ENCODE assay signal across 20 cellular contexts in the genomic region with DNA sequence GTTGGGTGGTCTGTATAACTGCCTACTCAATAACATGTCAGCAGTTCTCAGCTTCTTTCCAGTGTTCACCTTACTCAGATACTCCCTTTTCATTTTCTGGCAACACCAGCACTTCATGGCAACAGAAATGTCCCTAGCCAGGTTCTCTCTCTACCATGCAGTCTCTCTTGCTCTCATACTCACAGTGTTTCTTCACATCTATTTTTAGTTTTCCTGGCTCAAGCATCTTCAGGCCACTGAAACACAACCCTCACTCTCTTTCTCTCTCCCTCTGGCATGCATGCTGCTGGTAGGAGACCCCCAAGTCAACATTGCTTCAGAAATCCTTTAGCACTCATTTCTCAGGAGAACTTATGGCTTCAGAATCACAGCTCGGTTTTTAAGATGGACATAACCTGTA. TPM values are rescaled to one million over a fixed set of nuclear protein-coding genes. Genes with fewer than 3 reads are reported as not detected.
DNase-seq lines count a peak whose midpoint lies in the region; ATAC-seq and TF ChIP-seq lines count a peak whose summit lies in the region.
"Had no signal": no experiment of that assay in that cellular context is flagged by ENCODE, and none has a peak within 500 bp of the region (broad histone marks: within the 10 kb centered on the region; RNA-seq: fewer than 3 reads in every experiment).

A gene (plus strand): TSS at position 253 of the 400 bp plus-strand sequence. CDS start 305 bp downstream, outside the sequence.

- peak; percentile 92 for ATAC-seq in left ventricle myocardium superior
- ATAC-seq in upper lobe of right lung, result no peak
- ATAC-seq: GM12878, pancreas had no signal

- intact Hi-C loops in left ventricle myocardium superior (cut with micrococcal nuclease) (no loop called here), upper lobe of right lung (cut with DNase I) (no loop called here)

- H3K4me3 ChIP-seq in upper lobe of right lung, result no peak within 1 kb of the TSS
- H3K4me3 ChIP-seq: adrenal gland, BLaER1, GM12878, pancreas had no signal

- no peak within 1 kb of the TSS for H3K4me3 Mint-ChIP-seq in neural crest cell

- H3K4me1 Mint-ChIP-seq in neural crest cell, result no peaks in the 10 kb centered on the region

- H3K36me3 Mint-ChIP-seq in neural crest cell (ENCODE audit: low read depth), result no peaks in the 10 kb centered on the region

- H3K27me3 ChIP-seq in upper lobe of right lung, result no peaks in the 10 kb centered on the region
- H3K27me3 ChIP-seq: adrenal gland, BLaER1, pancreas had no signal

- H3K9me3 Mint-ChIP-seq in neural crest cell, result no peaks in the 10 kb centered on the region

- TF ChIP-seq CTCF in neural crest cell (conservative IDR thresholded peaks at IDR 0.05) (no peak), upper lobe of right lung (IDR thresholded peaks at IDR 0.05) (no peak)

- H3K27ac ChIP-seq in upper lobe of right lung, result no peak within 1 kb of the TSS
- H3K27ac ChIP-seq: adrenal gland, BLaER1, pancreas, RWPE1 had no signal

- H3K9me3 ChIP-seq in upper lobe of right lung, result no peaks in the 10 kb centered on the region
- H3K9me3 ChIP-seq: adrenal gland, BLaER1, pancreas had no signal

- H3K27me3 Mint-ChIP-seq in neural crest cell (ENCODE audit: low read depth), result no peaks in the 10 kb centered on the region

- H3K36me3 ChIP-seq in upper lobe of right lung, result peaks cover 46% of the 10 kb centered on the region

- peak within 1 kb of the TSS; percentile 15 for H3K27ac Mint-ChIP-seq in neural crest cell (ENCODE audit: unreplicated experiment)

- H3K4me1 ChIP-seq in upper lobe of right lung, result peaks cover 2% of the 10 kb centered on the region
- H3K4me1 ChIP-seq: adrenal gland, BLaER1, pancreas had no signal

- DNase-seq in NOMO-1 treated with DMSO at 0.1 percent for 48 hours (lab: John Stamatoyannopoulos, UW; ENCODE audit: unreplicated experiment) (peak; percentile 43), NOMO-1 treated with dmso at 0.1 percent for 144 hours (lab: John Stamatoyannopoulos, UW; ENCODE audit: unreplicated experiment) (no peak), left ventricle myocardium superior (no peak), neural crest cell (ENCODE audit: low read depth, low spot score) (no peak), upper lobe of right lung (no peak), NCI-H2029 (lab: John Stamatoyannopoulos, UW) (no peak), NCI-H187 treated with DMSO at 0.1 percent for 48 hours (lab: John Stamatoyannopoulos, UW) (no peak), SIG-M5 treated with dmso at 0.1 percent for 504 hours (lab: John Stamatoyannopoulos, UW; ENCODE audit: unreplicated experiment) (no peak)
- DNase-seq: 8988T; activated CD4-positive, CD25-positive, alpha-beta regulatory T cell treated with anti-CD3 and anti-CD28 coated beads, Interleukin-2, amount 50 U/mL, for 72 hours; activated effector memory CD4-positive, alpha-beta T cell treated with Interleukin-2 at 50 U/mL for 16 hours; adrenal gland; cerebellar nuclear complex; hypothalamus; pancreas; T-helper 2 cell; trophoblast cell had no signal

RNA-seq across cellular contexts. Expression of the gene that starts here (rescaled TPM):
- total RNA-seq in left ventricle myocardium superior, result 3.8 TPM
- 2.2 and 2.7 TPM in 2 replicates for total RNA-seq in neural crest cell
- total RNA-seq in upper lobe of right lung, result 45.4 TPM
